8 cellular contexts compared by ENCODE assay signal in the genomic region with DNA sequence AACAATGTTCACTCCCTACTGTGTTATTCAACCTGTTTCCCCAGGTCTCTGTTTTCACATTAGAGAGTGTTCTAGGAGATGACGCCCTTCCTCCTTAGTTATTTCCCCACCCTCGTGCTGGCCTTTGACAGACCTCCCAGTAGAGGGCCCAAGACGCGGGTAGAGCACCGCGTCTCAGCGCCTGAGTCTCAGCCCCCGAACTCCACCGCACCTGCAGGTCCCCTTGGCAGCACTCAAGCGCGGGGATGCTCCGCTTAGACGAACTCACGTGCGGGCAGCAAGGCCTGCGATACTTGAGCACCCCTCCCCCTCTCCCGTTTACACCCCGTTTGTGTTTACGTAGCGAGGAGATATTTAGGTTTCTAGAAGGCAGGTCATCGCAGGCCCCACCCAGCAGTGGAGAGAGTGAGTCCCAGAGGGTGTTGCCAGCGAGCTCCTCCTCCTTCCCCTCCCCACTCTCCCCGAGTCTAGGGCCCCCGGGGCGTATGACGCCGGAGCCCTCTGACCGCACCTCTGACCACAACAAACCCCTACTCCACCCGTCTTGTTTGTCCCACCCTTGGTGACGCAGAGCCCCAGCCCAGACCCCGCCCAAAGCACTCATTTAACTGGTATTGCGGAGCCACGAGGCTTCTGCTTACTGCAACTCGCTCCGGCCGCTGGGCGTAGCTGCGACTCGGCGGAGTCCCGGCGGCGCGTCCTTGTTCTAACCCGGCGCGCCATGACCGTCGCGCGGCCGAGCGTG. TPM values are rescaled to one million over a fixed set of nuclear protein-coding genes. Genes with fewer than 3 reads are reported as not detected.
DNase-seq lines count a peak whose midpoint lies in the region; ATAC-seq and TF ChIP-seq lines count a peak whose summit lies in the region.

A gene with protein sequence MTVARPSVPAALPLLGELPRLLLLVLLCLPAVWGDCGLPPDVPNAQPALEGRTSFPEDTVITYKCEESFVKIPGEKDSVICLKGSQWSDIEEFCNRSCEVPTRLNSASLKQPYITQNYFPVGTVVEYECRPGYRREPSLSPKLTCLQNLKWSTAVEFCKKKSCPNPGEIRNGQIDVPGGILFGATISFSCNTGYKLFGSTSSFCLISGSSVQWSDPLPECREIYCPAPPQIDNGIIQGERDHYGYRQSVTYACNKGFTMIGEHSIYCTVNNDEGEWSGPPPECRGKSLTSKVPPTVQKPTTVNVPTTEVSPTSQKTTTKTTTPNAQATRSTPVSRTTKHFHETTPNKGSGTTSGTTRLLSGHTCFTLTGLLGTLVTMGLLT (plus strand): TSS at position 634 of the 745 bp plus-strand sequence. CDS start 88 bp downstream, at position 722.

- H3K27me3 ChIP-seq in dorsolateral prefrontal cortex: no peaks in the 10 kb centered on the region
- H3K27me3 ChIP-seq in right lobe of liver: no peaks in the 10 kb centered on the region

- peaks cover 4% of the 10 kb centered on the region for H3K27me3 Mint-ChIP-seq in activated CD4-positive, alpha-beta memory T cell treated with anti-CD3 and anti-CD28 coated beads, Interleukin-2, amount 10 ng/mL, durations not matched to agents 7 days and 5 days

- ATAC-seq in GM19324 (IDR thresholded peaks at IDR 0.05; ENCODE audit: low FRiP score, unreplicated experiment) (peak; percentile 96), HG03469 (IDR thresholded peaks at IDR 0.05; ENCODE audit: unreplicated experiment) (peak; percentile 80), right lobe of liver (peak; percentile 92 to 97 (median 94))

- TF ChIP-seq POLR2A in right lobe of liver (IDR thresholded peaks at IDR 0.05): peak; percentile 93

- no peaks in the 10 kb centered on the region for H3K9me3 Mint-ChIP-seq in activated CD4-positive, alpha-beta memory T cell treated with anti-CD3 and anti-CD28 coated beads, Interleukin-2, amount 10 ng/mL, durations not matched to agents 7 days and 5 days

- intact Hi-C loops in dorsolateral prefrontal cortex (cut with DNase I): loop anchor here (2.0 to 5.0 kb wide), 2 partner anchors 82 to 269 kb away; partner anchors contain the start of genes PFKFB2 (in 1 of the 2) and YOD1 (in 1 of the 2)
- intact Hi-C loops in right lobe of liver (cut with DNase I): no loop called here

- peak within 1 kb of the TSS; percentile 34 for H3K27ac ChIP-seq in C4-2B
- H3K27ac ChIP-seq in dorsolateral prefrontal cortex: peak within 1 kb of the TSS; percentile 35 to 98 (median 92)
- H3K27ac ChIP-seq in right lobe of liver: peak within 1 kb of the TSS; percentile 82 to 92 (median 90)

- H3K4me3 ChIP-seq in dorsolateral prefrontal cortex: peak within 1 kb of the TSS; percentile 57 to 98 (median 88)
- H3K4me3 ChIP-seq in right lobe of liver: peak within 1 kb of the TSS; percentile 56 to 74 (median 70)

- H3K4me3 Mint-ChIP-seq in activated CD4-positive, alpha-beta memory T cell treated with anti-CD3 and anti-CD28 coated beads, Interleukin-2, amount 10 ng/mL, durations not matched to agents 7 days and 5 days: peak within 1 kb of the TSS; percentile 84

- peaks cover 0 to 18% (median 5%) of the 10 kb centered on the region in 4 donors for H3K4me1 ChIP-seq in right lobe of liver

- H3K27ac Mint-ChIP-seq in activated CD4-positive, alpha-beta memory T cell treated with anti-CD3 and anti-CD28 coated beads, Interleukin-2, amount 10 ng/mL, durations not matched to agents 7 days and 5 days: peak within 1 kb of the TSS; percentile 96

- peak; percentile 87 for DNase-seq in NCI-H774 (lab: John Stamatoyannopoulos, UW)
- DNase-seq in activated CD4-positive, alpha-beta memory T cell treated with anti-CD3 and anti-CD28 coated beads, Interleukin-2, amount 10 ng/mL, durations not matched to agents 7 days and 5 days: peak; percentile 100
- peak; percentile 73 to 93 (median 88) for DNase-seq in dorsolateral prefrontal cortex
- DNase-seq in right lobe of liver: peak; percentile 94 to 97 (median 94)
- peak; percentile 83 to 98 for DNase-seq in stimulated activated CD4-positive, alpha-beta T cell treated with anti-CD3 and anti-CD28 coated beads, Interleukin-4, amount 100 ng/mL, for 4 hours

- POLR2A ChIA-PET in activated CD4-positive, alpha-beta memory T cell treated with anti-CD3 and anti-CD28 coated beads, Interleukin-2, amount 10 ng/mL, durations not matched to agents 7 days and 5 days (lab: Charles Lee): interaction anchor here (0.6 to 5.4 kb wide), 25 partner anchors 9 to 504 kb away, joined by 3 to 182 read pairs (median 4); partner anchors contain the start of gene FCMR

- under 1% methylated on average over 38 of the region's 53 CpGs for WGBS in right lobe of liver (ENCODE audit: insufficient coverage, low coverage, low lambda C conversion rate, missing lambda C conversion rate)

- CTCF ChIA-PET in activated CD4-positive, alpha-beta memory T cell treated with anti-CD3 and anti-CD28 coated beads, Interleukin-2, amount 10 ng/mL, durations not matched to agents 7 days and 5 days (lab: Charles Lee): interaction anchor here (0.8 to 2.7 kb wide), 10 partner anchors 9 to 271 kb away, joined by 3 to 40 read pairs (median 6); partner anchors contain the start of genes PFKFB2 and YOD1

- peaks cover 0 to 8% (median 2%) of the 10 kb centered on the region in 4 donors for H3K36me3 ChIP-seq in right lobe of liver

- TF ChIP-seq CTCF in C4-2B (conservative IDR thresholded peaks at IDR 0.05) (peak; percentile 20), dorsolateral prefrontal cortex (IDR thresholded peaks at IDR 0.05 in 54 of 56, conservative IDR thresholded peaks at IDR 0.05 in 2 of 56; ENCODE audit: low read depth in 1 of 56, partially characterized antibody in 56 of 56) (peak in 29 of 56 donors; percentile 7 to 50 (median 17)), right lobe of liver (IDR thresholded peaks at IDR 0.05) (peak in 3 of 4 donors; percentile 15 to 25 (median 17))

- peaks cover 33% of the 10 kb centered on the region for H3K36me3 Mint-ChIP-seq in activated CD4-positive, alpha-beta memory T cell treated with anti-CD3 and anti-CD28 coated beads, Interleukin-2, amount 10 ng/mL, durations not matched to agents 7 days and 5 days (ENCODE audit: low read depth)

- H3K9me3 ChIP-seq in right lobe of liver: no peaks in the 10 kb centered on the region

- peaks cover 33% of the 10 kb centered on the region for H3K4me1 Mint-ChIP-seq in activated CD4-positive, alpha-beta memory T cell treated with anti-CD3 and anti-CD28 coated beads, Interleukin-2, amount 10 ng/mL, durations not matched to agents 7 days and 5 days

RNA-seq across cellular contexts. Expression of the gene that starts here (rescaled TPM):
- 10 to 100 TPM; 82.1 to 86.2 TPM for total RNA-seq in activated CD4-positive, alpha-beta memory T cell treated with anti-CD3 and anti-CD28 coated beads, Interleukin-2, amount 10 ng/mL, durations not matched to agents 7 days and 5 days
- total RNA-seq in dorsolateral prefrontal cortex (10 to 100 TPM; 11.7 to 83.5 (median 35.7) TPM), right lobe of liver (10 to 100 TPM; 10.5 to 23.3 (median 16.4) TPM)

Comparison
In these comparisons a context has a peak if more than half of its experiments do, and no peak if none do; other contexts are left out.
1. Peak in every context shown above with its lines: DNase-seq, ATAC-seq, H3K4me3 ChIP-seq and H3K27ac ChIP-seq.
2. H3K27ac ChIP-seq: peak in every context shown above with its lines; median percentile 92 in dorsolateral prefrontal cortex; 90 in right lobe of liver; 34 in C4-2B.
3. intact Hi-C loops: an anchor here in dorsolateral prefrontal cortex (2.0 to 5.0 kb wide); none called in right lobe of liver.